In the genomic region with DNA sequence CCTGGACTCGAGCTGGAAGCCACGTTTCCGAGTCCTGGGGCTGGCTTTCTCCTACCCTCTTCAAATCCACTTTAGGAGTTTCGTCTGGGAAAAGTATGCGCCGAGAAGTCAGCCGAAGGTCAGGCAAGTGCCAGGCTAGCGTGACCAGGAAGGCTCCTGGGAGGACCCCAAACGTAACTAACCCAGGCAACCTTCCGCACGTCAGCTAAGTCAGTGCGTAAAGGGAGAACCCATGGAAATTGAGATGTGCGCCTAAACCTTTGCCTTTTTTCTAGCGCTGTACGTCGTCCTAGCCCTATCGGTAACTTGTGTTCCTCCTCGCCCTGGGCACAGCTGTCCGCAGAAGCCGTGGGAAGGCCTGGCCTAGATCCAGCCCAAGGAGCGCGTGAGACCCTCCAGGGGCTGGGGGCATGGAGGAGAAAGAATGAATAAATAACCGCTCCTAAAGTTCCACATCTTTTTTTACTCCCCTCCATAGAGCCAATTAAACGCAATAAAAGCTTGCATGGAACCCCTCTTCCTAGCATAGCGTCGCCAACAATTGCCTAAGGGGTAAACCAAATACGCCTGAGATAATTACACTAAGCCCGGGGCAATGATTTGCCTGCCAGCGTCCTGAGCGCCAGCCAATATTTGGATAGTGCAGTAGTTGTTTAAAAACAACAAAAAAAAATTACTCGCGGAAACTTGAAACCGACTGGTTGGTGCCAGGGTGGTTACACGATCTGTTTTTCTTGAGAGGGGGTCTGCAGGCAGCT, we compare ENCODE assay signal across 12 cellular contexts. TPM values are rescaled to one million over a fixed set of nuclear protein-coding genes. Genes with fewer than 3 reads are reported as not detected.
A peak's percentile ranks its signal among the peaks of the same experiment; 100 is the strongest.
DNase-seq lines count a peak whose midpoint lies in the region; ATAC-seq and TF ChIP-seq lines count a peak whose summit lies in the region.
"Had no signal": no experiment of that assay in that cellular context is flagged by ENCODE, and none has a peak within 500 bp of the region (broad histone marks: within the 10 kb centered on the region; RNA-seq: fewer than 3 reads in every experiment).

No MANE protein-coding gene starts in this region.

- ATAC-seq in sciatic nerve: no peak
- ATAC-seq: PC-3 had no signal

- H3K4me3 ChIP-seq in ACC112 (ENCODE audit: low read depth, low read length) (peak overlapping the region; percentile 17; the same call in 1 of the 2 replicates), foreskin fibroblast (ENCODE audit: low read depth in 1 of 2, low read length in 2 of 2) (no peak overlapping the region)
- H3K4me3 ChIP-seq: GM23248 had no signal

- DNase-seq in Daoy (ENCODE audit: low read depth): peak; percentile 9
- peak; percentile 58 for DNase-seq in NCI-H69 (lab: John Stamatoyannopoulos, UW)
- DNase-seq in left kidney (ENCODE audit: low read depth, low spot score): peak; percentile 47
- no peak for DNase-seq in foreskin fibroblast
- DNase-seq in NOMO-1 (lab: John Stamatoyannopoulos, UW; ENCODE audit: unreplicated experiment in 2 of 2): no peak
- DNase-seq in sciatic nerve (ENCODE audit: low spot score): no peak
- DNase-seq: activated naive CD4-positive, alpha-beta T cell treated with anti-CD3 and anti-CD28 coated beads, Interleukin-2, amount 50 U/mL, for 16 hours; dorsolateral prefrontal cortex; midbrain; PC-3 had no signal

- peaks cover 97% of the 10 kb centered on the region for H3K27me3 ChIP-seq in ACC112 (ENCODE audit: insufficient read depth, low read length)

- H3K4me1 ChIP-seq in ACC112 (ENCODE audit: control insufficient read depth, insufficient read depth, low read length, unreplicated experiment): peaks cover 15% of the 10 kb centered on the region

- intact Hi-C loops in sciatic nerve (cut with DNase I): no loop called here

- no peak overlapping the region for H3K27ac ChIP-seq in ACC112 (ENCODE audit: low read depth, low read length)
- H3K27ac ChIP-seq: dorsolateral prefrontal cortex, GM23248 had no signal

- H2AFZ ChIP-seq in ACC112 (ENCODE audit: low read length, unreplicated experiment): no peak overlapping the region
- H2AFZ ChIP-seq: GM23248 had no signal

- H3K36me3 ChIP-seq in ACC112 (ENCODE audit: insufficient read depth, low read length): no peaks in the 10 kb centered on the region

- H3K79me2 ChIP-seq in ACC112 (ENCODE audit: control insufficient read depth, insufficient read depth, low read length, unreplicated experiment): no peaks in the 10 kb centered on the region

- TF ChIP-seq CTCF in foreskin fibroblast (IDR thresholded peaks at IDR 0.05; ENCODE audit: low read depth, low read length): no peak

RNA-seq across cellular contexts. Expression of a gene that starts 4.0 kb away (rescaled TPM):
- not detected in 2 replicates for total RNA-seq in Daoy (2014; rRNA removed; shearing (Covaris generic))
- total RNA-seq in sciatic nerve: not detected
- total RNA-seq: GM23248, PC-3 had no signal

Comparison
In these comparisons a context has a peak if more than half of its experiments do, and no peak if none do; other contexts are left out.
1. DNase-seq: peak in Daoy (single experiment), NCI-H69 (single experiment) and left kidney (single experiment); none in foreskin fibroblast (0 of 2), NOMO-1 (0 of 2) and sciatic nerve (single experiment).